Comparison of ENCODE assay signal across 25 cellular contexts in the genomic region with DNA sequence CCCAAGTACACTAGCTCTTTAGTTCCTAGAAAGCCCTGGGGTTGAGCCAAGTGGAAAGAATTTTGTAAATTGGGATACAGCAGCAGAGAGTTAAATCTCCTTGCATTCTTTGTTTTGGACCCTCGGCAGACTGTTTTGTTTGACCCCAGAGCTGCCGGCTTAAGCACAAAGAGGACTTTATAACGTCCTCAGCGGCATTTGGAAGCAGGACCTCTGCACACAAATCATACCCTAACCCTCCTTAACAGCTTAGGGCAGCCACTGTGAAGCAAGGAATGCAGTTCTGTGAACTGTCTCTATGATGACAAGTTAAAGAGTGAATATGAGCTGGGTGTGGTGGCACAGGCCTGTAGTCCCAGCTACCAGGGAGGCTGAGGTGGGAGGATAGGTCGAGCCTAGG.
DNase-seq lines count a peak whose midpoint lies in the region; ATAC-seq and TF ChIP-seq lines count a peak whose summit lies in the region.
"Had no signal": no experiment of that assay in that cellular context is flagged by ENCODE, and none has a peak within 500 bp of the region (broad histone marks: within the 10 kb centered on the region; RNA-seq: fewer than 3 reads in every experiment).

No MANE protein-coding gene starts in this region.

- H3K4me1 ChIP-seq in neural progenitor cell = peaks cover 53% of the 10 kb centered on the region
- H3K4me1 ChIP-seq: BLaER1 treated with 17β-estradiol and CSF1 and Interleukin-3, amounts not matched to agents 10 nM and 100 nM; HAP-1; SJCRH30 had no signal

- CTCF ChIA-PET in AG04450 (lab: Charles Lee) = interaction anchor here (0.7 kb wide), 1 partner anchor 670 kb away, joined by 3 read pairs; no protein-coding TSS in a partner anchor

- H3K79me2 ChIP-seq in neural progenitor cell (ENCODE audit: low read depth) = no peaks in the 10 kb centered on the region

- H4K20me1 ChIP-seq in neural progenitor cell (ENCODE audit: low read depth) = peaks cover 3% of the 10 kb centered on the region
- H4K20me1 ChIP-seq: BLaER1 treated with 17β-estradiol and CSF1 and Interleukin-3, amounts not matched to agents 10 nM and 100 nM had no signal

- no peak overlapping the region for H2AFZ ChIP-seq in neural progenitor cell (replicated peaks)
- H2AFZ ChIP-seq: PC-9 had no signal

- H3K9me3 Mint-ChIP-seq in brain (peaks cover 0 to 37% (median 4%) of the 10 kb centered on the region in 5 experiments), neural progenitor cell (no peaks in the 10 kb centered on the region)
- H3K9me3 Mint-ChIP-seq: CD4-positive, alpha-beta T cell had no signal

- H3K27me3 Mint-ChIP-seq in brain = no peaks in the 10 kb centered on the region
- no peaks in the 10 kb centered on the region for H3K27me3 Mint-ChIP-seq in neural progenitor cell (ENCODE audit: insufficient read depth, low read depth)
- H3K27me3 Mint-ChIP-seq: CD4-positive, alpha-beta T cell had no signal

- no peak for ATAC-seq in GM21529 (IDR thresholded peaks at IDR 0.05; ENCODE audit: unreplicated experiment)
- ATAC-seq: K562, Right ventricle myocardium inferior, SK-N-SH treated with all-trans-retinoic acid at 6 μM for 48 hours had no signal

- no peak for TF ChIP-seq CTCF in AG04450 (IDR thresholded peaks at IDR 0.05; ENCODE audit: low read depth, low read length)
- TF ChIP-seq CTCF in brain (conservative IDR thresholded peaks at IDR 0.05) = no peak
- TF ChIP-seq CTCF in neural progenitor cell (IDR thresholded peaks at IDR 0.05) = no peak

- H3K36me3 Mint-ChIP-seq in brain (no peaks in the 10 kb centered on the region), neural progenitor cell (no peaks in the 10 kb centered on the region)

- H3K27ac ChIP-seq in AG04450 (ENCODE audit: low read depth, low read length) (peak overlapping the region; percentile 11), neural progenitor cell (peak overlapping the region; percentile 68)
- H3K27ac ChIP-seq: BLaER1 treated with 17β-estradiol and CSF1 and Interleukin-3, amounts not matched to agents 10 nM and 100 nM; PC-9; SJCRH30 had no signal

- POLR2A ChIA-PET in AG04450 (lab: Yijun Ruan, JAX) = no interaction called here

- H3K36me3 ChIP-seq in neural progenitor cell = no peaks in the 10 kb centered on the region
- H3K36me3 ChIP-seq: BLaER1 treated with 17β-estradiol and CSF1 and Interleukin-3, amounts not matched to agents 10 nM and 100 nM; HAP-1; SJCRH30 had no signal

- peak overlapping the region in 1 of 5 experiments; percentile 28 for H3K27ac Mint-ChIP-seq in brain
- H3K27ac Mint-ChIP-seq in neural progenitor cell = peak overlapping the region; percentile 3
- H3K27ac Mint-ChIP-seq: CD4-positive, alpha-beta T cell; HFFc6 had no signal

- H3K9me3 ChIP-seq in AG04450 (ENCODE audit: control insufficient read depth, insufficient read depth, low read length) = peaks cover 13% of the 10 kb centered on the region; the same call in 1 of the 2 replicates
- no peaks in the 10 kb centered on the region for H3K9me3 ChIP-seq in neural progenitor cell (ENCODE audit: low read depth)
- H3K9me3 ChIP-seq: BLaER1 treated with 17β-estradiol and CSF1 and Interleukin-3, amounts not matched to agents 10 nM and 100 nM; HAP-1; SJCRH30 had no signal

- H3K4me1 Mint-ChIP-seq in brain = peaks cover 81% of the 10 kb centered on the region
- peaks cover 63% of the 10 kb centered on the region for H3K4me1 Mint-ChIP-seq in neural progenitor cell

- DNase-seq in AG04450 (ENCODE audit: low read depth, low spot score) = no peak
- peak; percentile 87 for DNase-seq in islet precursor cell
- peak; percentile 87 for DNase-seq in neural progenitor cell (ENCODE audit: low spot score)
- no peak for DNase-seq in NCI-H2171 treated with DMSO at 0.1 percent for 48 hours (lab: John Stamatoyannopoulos, UW)
- no peak for DNase-seq in activated CD4-positive, alpha-beta T cell treated with anti-CD3 and anti-CD28 coated beads, Interleukin-2, amount 50 U/mL, for 4 hours
- DNase-seq: AML-193; CD4-positive, alpha-beta T cell; DMS53; GOT3; HFFc6; MV-4-11; NCI-H1105 treated with DMSO at 0.1 percent for 48 hours; NCI-H146; NCI-H2081; NCI-H226; NCI-H510A; PC-9; SJCRH30 had no signal

- H3K4me3 ChIP-seq in AG04450 (ENCODE audit: low read depth, low read length) (no peak overlapping the region), neural progenitor cell (peak overlapping the region; percentile 24)
- H3K4me3 ChIP-seq: BLaER1 treated with 17β-estradiol and CSF1 and Interleukin-3, amounts not matched to agents 10 nM and 100 nM; HAP-1; K562; PC-9; SJCRH30 had no signal

- no peaks in the 10 kb centered on the region for H3K27me3 ChIP-seq in AG04450 (ENCODE audit: control insufficient read depth, insufficient read depth, low read length)
- no peaks in the 10 kb centered on the region for H3K27me3 ChIP-seq in neural progenitor cell
- H3K27me3 ChIP-seq: BLaER1 treated with 17β-estradiol and CSF1 and Interleukin-3, amounts not matched to agents 10 nM and 100 nM; SJCRH30 had no signal

- H3K4me3 Mint-ChIP-seq in brain (peak overlapping the region in 3 of 5 experiments; percentile 25 to 82 (median 45)), neural progenitor cell (peak overlapping the region; percentile 41)
- H3K4me3 Mint-ChIP-seq: CD4-positive, alpha-beta T cell; HFFc6 had no signal

- H3F3A ChIP-seq in neural progenitor cell (ENCODE audit: low read depth) = peaks cover 20% of the 10 kb centered on the region

- peak overlapping the region; percentile 73 for H3K4me2 ChIP-seq in neural progenitor cell
- H3K4me2 ChIP-seq: BLaER1 treated with 17β-estradiol and CSF1 and Interleukin-3, amounts not matched to agents 10 nM and 100 nM; PC-9 had no signal

- H3K9ac ChIP-seq in neural progenitor cell = no peak overlapping the region
- H3K9ac ChIP-seq: BLaER1 treated with 17β-estradiol and CSF1 and Interleukin-3, amounts not matched to agents 10 nM and 100 nM had no signal

Comparison
In these comparisons a context has a peak if more than half of its experiments do, and no peak if none do; other contexts are left out.
1. DNase-seq: peak in islet precursor cell (single experiment) and neural progenitor cell (single experiment); none in AG04450 (single experiment), NCI-H2171 treated with DMSO at 0.1 percent for 48 hours (single experiment) and activated CD4-positive, alpha-beta T cell treated with anti-CD3 and anti-CD28 coated beads, Interleukin-2, amount 50 U/mL, for 4 hours (0 of 2).